2 cellular contexts compared by ENCODE assay signal in genomic region chr5:39315995-39316394, GRCh38.
TF ChIP-seq lines count a peak whose summit lies in the region.

No MANE protein-coding gene starts in this region.

TF ChIP-seq in IMR-90, 13 proteins besides CTCF, POLR2A, EP300 and RAD21:
- TF ChIP-seq CEBPB (IDR thresholded peaks at IDR 0.05; ENCODE audit: low read depth, low read length) (peak; percentile 60), ELK1 (IDR thresholded peaks at IDR 0.05; ENCODE audit: borderline replicate concordance, low read depth, low read length) (no peak)

TF ChIP-seq in H1, 55 proteins besides CTCF, POLR2A, EP300 and RAD21:
- no peak for TF ChIP-seq JUN (IDR thresholded peaks at IDR 0.05; ENCODE audit: low read depth, low read length)
- TF ChIP-seq RXRA (IDR thresholded peaks at IDR 0.05; ENCODE audit: insufficient read depth, low read depth, low read length): no peak
- peak; percentile 6; the same call in 1 of the 2 replicates for TF ChIP-seq CEBPB (IDR thresholded peaks at IDR 0.05; ENCODE audit: low read depth, low read length)
- no peak for TF ChIP-seq SP2 (IDR thresholded peaks at IDR 0.05; ENCODE audit: low read length)
- TF ChIP-seq BCL11A (IDR thresholded peaks at IDR 0.05; ENCODE audit: low read depth in 2 of 2, low read length in 2 of 2): no peak
